ENCODE assay signal across 9 cellular contexts in genomic region chr22:31211862-31212730, GRCh38. TPM values are rescaled to one million over a fixed set of nuclear protein-coding genes. Genes with fewer than 3 reads are reported as not detected.
DNase-seq lines count a peak whose midpoint lies in the region; ATAC-seq, FAIRE-seq and TF ChIP-seq lines count a peak whose summit lies in the region.
"Had no signal": no experiment of that assay in that cellular context is flagged by ENCODE, and none has a peak within 500 bp of the region (broad histone marks: within the 10 kb centered on the region; RNA-seq: fewer than 3 reads in every experiment).

Gene LIMK2, plus strand, starts transcription at chr22:31212298. Its CDS starts 111 bp downstream, at chr22:31212409.

- no peaks in the 10 kb centered on the region for H3K27me3 ChIP-seq in keratinocyte (ENCODE audit: control insufficient read depth, extremely low read depth, insufficient read depth, low read length)

- dilution Hi-C loops in keratinocyte (cut with MboI; ENCODE audit: extremely low pct_ligation_motif_present, low sequenced_read_pairs) = no loop called here

- DNase-seq in AML-193 (lab: John Stamatoyannopoulos, UW) (peak; percentile 90 to 91), NCI-H460 (ENCODE audit: extremely low read depth, low read depth) (peak; percentile 81), cerebellar cortex (ENCODE audit: low spot score) (peak; percentile 85), keratinocyte (ENCODE audit: low read depth, low spot score) (peak; percentile 9)
- DNase-seq in activated CD4-positive, CD25-positive, alpha-beta regulatory T cell treated with anti-CD3 and anti-CD28 coated beads, Interleukin-2, amount 50 U/mL, for 72 hours = peak; percentile 99
- DNase-seq in stimulated activated CD4-positive, alpha-beta T cell treated with anti-CD3 and anti-CD28 coated beads, Interleukin-15, amount 100 ng/mL, for 1 hour (ENCODE audit: low read depth in 1 of 2, low spot score in 1 of 2) = peak; percentile 96 to 99

- peak; percentile 51 to 92 (median 72) for TF ChIP-seq CTCF in keratinocyte (optimal IDR thresholded peaks at IDR 0.05 in 1 of 3, IDR thresholded peaks at IDR 0.05 in 1 of 3, conservative IDR thresholded peaks at IDR 0.05 in 1 of 3; ENCODE audit: extremely low read depth in 1 of 3, insufficient read depth in 2 of 3, low read length in 3 of 3)

- H4K20me1 ChIP-seq in keratinocyte (ENCODE audit: control insufficient read depth, extremely low read depth, insufficient read depth, low read length) = no peaks in the 10 kb centered on the region

- H3K9me3 ChIP-seq in keratinocyte (ENCODE audit: control insufficient read depth, low read depth, low read length) = no peaks in the 10 kb centered on the region

- peak; percentile 90 for TF ChIP-seq POLR2A in GM19099 (IDR thresholded peaks at IDR 0.05; ENCODE audit: extremely low read depth, insufficient read length, low read depth)

- H3K9ac ChIP-seq in keratinocyte (ENCODE audit: control insufficient read depth, extremely low read depth, insufficient read depth, low read length) = peak within 1 kb of the TSS; percentile 75

- ATAC-seq in HG03378 (IDR thresholded peaks at IDR 0.05; ENCODE audit: unreplicated experiment) = peak; percentile 64

- FAIRE-seq in keratinocyte (lab: Jason Lieb, UNC) = no peak
- FAIRE-seq: endometrium had no signal

- H3K79me2 ChIP-seq in keratinocyte (ENCODE audit: control insufficient read depth, insufficient read depth, low read length) = peaks cover 13% of the 10 kb centered on the region

- peak within 1 kb of the TSS; percentile 64 for H3K27ac ChIP-seq in keratinocyte (ENCODE audit: control insufficient read depth, insufficient read depth, low read length)

- peak within 1 kb of the TSS; percentile 96 for H2AFZ ChIP-seq in keratinocyte (ENCODE audit: control insufficient read depth, low read length)

- peak within 1 kb of the TSS; percentile 92 for H3K4me2 ChIP-seq in keratinocyte (ENCODE audit: control insufficient read depth, extremely low read depth, insufficient read depth, low read depth, low read length)

- H3K36me3 ChIP-seq in keratinocyte (ENCODE audit: control insufficient read depth in 2 of 2, extremely low read depth in 1 of 2, insufficient read depth in 2 of 2, low read length in 2 of 2) = peaks cover 0 to 3% of the 10 kb centered on the region in 2 experiments

- peak within 1 kb of the TSS; percentile 77 to 92 (median 85) for H3K4me3 ChIP-seq in keratinocyte (ENCODE audit: control insufficient read depth in 2 of 3, extremely low read depth in 1 of 3, insufficient read depth in 2 of 3, low read depth in 1 of 3, low read length in 3 of 3)

- H3K9me1 ChIP-seq in keratinocyte (ENCODE audit: control insufficient read depth, extremely low read depth, insufficient read depth, low read length) = no peaks in the 10 kb centered on the region

- H3K4me1 ChIP-seq in keratinocyte (ENCODE audit: control insufficient read depth, extremely low read depth, insufficient read depth, low read length) = peaks cover 20% of the 10 kb centered on the region

RNA-seq across cellular contexts. Expression of gene LIMK2, which starts in this region (rescaled TPM):
- 31.3 and 37.3 TPM in 2 replicates for total RNA-seq in NCI-H460 (2014; rRNA removed; shearing (Covaris generic))
- 47.6 and 56.4 TPM in 2 replicates for polyA plus RNA-seq in NCI-H460 (2014; cell fraction: nucleus; rRNA removed)
- polyA plus RNA-seq in keratinocyte = 28.8 to 56.3 TPM (median 42.6 TPM) in 3 replicates
- 118 TPM for polyA plus RNA-seq in keratinocyte (2011; ENCODE audit: low read depth)
- 49.1 and 67.7 TPM in 2 replicates for polyA plus RNA-seq in keratinocyte (2011; cell fraction: cytosol; rRNA removed)
- 166 and 190 TPM in 2 replicates for polyA plus RNA-seq in keratinocyte (2011; cell fraction: nucleus; rRNA removed)
- polyA plus RNA-seq in keratinocyte (2012; ENCODE audit: low replicate concordance) = 97.8 and 136 TPM in 2 replicates
- polyA minus RNA-seq in keratinocyte = 62.9 to 141 TPM (median 89.5 TPM) in 3 replicates
- 27.8 TPM for polyA minus RNA-seq in keratinocyte (2011; cell fraction: cytosol; rRNA and poly(A)+ RNA removed)
- 91.0 and 121 TPM in 2 replicates for polyA minus RNA-seq in keratinocyte (2011; cell fraction: nucleus; rRNA and poly(A)+ RNA removed)

Comparison
In these comparisons a context has a peak if more than half of its experiments do, and no peak if none do; other contexts are left out.
1. Peak in every context shown above with its lines: DNase-seq, ATAC-seq, H3K4me3 ChIP-seq and H3K27ac ChIP-seq.
2. DNase-seq: peak in every context shown above with its lines; median percentile 99 in activated CD4-positive, CD25-positive, alpha-beta regulatory T cell treated with anti-CD3 and anti-CD28 coated beads, Interleukin-2, amount 50 U/mL, for 72 hours; 98 in stimulated activated CD4-positive, alpha-beta T cell treated with anti-CD3 and anti-CD28 coated beads, Interleukin-15, amount 100 ng/mL, for 1 hour; 90 in AML-193; 85 in cerebellar cortex; 81 in NCI-H460; 9 in keratinocyte.